Comparison of ENCODE assay signal across 20 cellular contexts in genomic region chr1:91603409-91603808, GRCh38.
DNase-seq lines count a peak whose midpoint lies in the region; ATAC-seq, FAIRE-seq and TF ChIP-seq lines count a peak whose summit lies in the region.
"Had no signal": no experiment of that assay in that cellular context is flagged by ENCODE, and none has a peak within 500 bp of the region (broad histone marks: within the 10 kb centered on the region; RNA-seq: fewer than 3 reads in every experiment).

No MANE protein-coding gene starts in this region.

- no peaks in the 10 kb centered on the region for H3K4me1 ChIP-seq in HEK293 (ENCODE audit: control insufficient read depth, insufficient read depth, low read length)
- no peaks in the 10 kb centered on the region for H3K4me1 ChIP-seq in kidney (ENCODE audit: control insufficient read depth in 1 of 2, insufficient read depth in 1 of 2, low read depth in 1 of 2, low read length in 2 of 2)
- H3K4me1 ChIP-seq: SJSA1, spleen, testis had no signal

- no peaks in the 10 kb centered on the region for H3K9me3 ChIP-seq in HEK293 (ENCODE audit: control insufficient read depth, insufficient read depth, low read depth, low read length)
- H3K9me3 ChIP-seq in kidney (ENCODE audit: control insufficient read depth in 1 of 2, low read length in 2 of 2): no peaks in the 10 kb centered on the region
- H3K9me3 ChIP-seq: SJSA1, spleen, testis had no signal

- no peak for DNase-seq in activated T-cell treated with anti-CD3 and anti-CD28 coated beads, Interleukin-2, amount 50 U/mL, for 4 hours
- DNase-seq in activated T-cell treated with anti-CD3 and anti-CD28 coated beads for 4 hours (no peak), kidney (peak; percentile 77), NCI-H526 (lab: John Stamatoyannopoulos, UW) (no peak), islet precursor cell (no peak), DMS114 treated with DMSO at 0.1 percent for 48 hours (lab: John Stamatoyannopoulos, UW; ENCODE audit: unreplicated experiment) (no peak)
- DNase-seq in stimulated activated CD8-positive, alpha-beta memory T cell treated with anti-CD3 and anti-CD28 coated beads, Interleukin-4, amount 100 ng/mL, for 24 hours (ENCODE audit: low read depth): peak; percentile 7
- DNase-seq: activated CD4-positive, CD25-positive, alpha-beta regulatory T cell; amniotic stem cell; dermis blood vessel endothelial cell; DMS79; NCI-H82; PC-9; retina; spleen; testis had no signal

- H3K36me3 ChIP-seq in HEK293 (ENCODE audit: control insufficient read depth in 2 of 2, insufficient read depth in 1 of 2, low read length in 2 of 2): no peaks in the 10 kb centered on the region
- no peaks in the 10 kb centered on the region for H3K36me3 ChIP-seq in kidney (ENCODE audit: control insufficient read depth in 1 of 2, insufficient read depth in 2 of 2, low read length in 2 of 2)
- H3K36me3 ChIP-seq: SJSA1, spleen had no signal

- H3K4me3 ChIP-seq in HEK293 (ENCODE audit: low read depth, low read length) (no peak overlapping the region), kidney (ENCODE audit: low read length in 2 of 2) (no peak overlapping the region)
- H3K4me3 ChIP-seq: PC-9, SJSA1, spleen, testis had no signal

- H3K27me3 Mint-ChIP-seq in activated T-cell treated with anti-CD3 and anti-CD28 coated beads, Interleukin-2, amount 50 U/mL, for 4 hours (ENCODE audit: low read depth): no peaks in the 10 kb centered on the region

- no peak overlapping the region for H3K4me3 Mint-ChIP-seq in activated T-cell treated with anti-CD3 and anti-CD28 coated beads, Interleukin-2, amount 50 U/mL, for 4 hours

- no peak for TF ChIP-seq CTCF in HEK293 (tag by site-specific recombination; IDR thresholded peaks at IDR 0.05)
- TF ChIP-seq CTCF in kidney (IDR thresholded peaks at IDR 0.05; ENCODE audit: borderline replicate concordance, extremely low read depth, insufficient read depth): no peak

- POLR2A ChIA-PET in HEK293 (lab: Yijun Ruan, JAX): no interaction called here

- no peaks in the 10 kb centered on the region for H3K9me3 Mint-ChIP-seq in activated T-cell treated with anti-CD3 and anti-CD28 coated beads, Interleukin-2, amount 50 U/mL, for 4 hours

- CTCF ChIA-PET in HEK293 (lab: Yijun Ruan, JAX): no interaction called here

- H3K27ac ChIP-seq in HEK293 (ENCODE audit: extremely low read depth, low read depth, low read length) (no peak overlapping the region), kidney (ENCODE audit: low read depth in 2 of 2, low read length in 2 of 2) (no peak overlapping the region)
- H3K27ac ChIP-seq: PC-9, SJSA1, spleen, testis had no signal

- peaks cover 3% of the 10 kb centered on the region for H3K4me1 Mint-ChIP-seq in activated T-cell treated with anti-CD3 and anti-CD28 coated beads, Interleukin-2, amount 50 U/mL, for 4 hours (ENCODE audit: low read depth)

- peak; percentile 18 to 52 for ATAC-seq in activated T-cell treated with anti-CD3 and anti-CD28 coated beads, Interleukin-2, amount 50 U/mL, for 4 hours
- ATAC-seq: HCT116 had no signal

- intact Hi-C loops in kidney (cut with DNase I): no loop called here

- no peak overlapping the region for H3K9ac ChIP-seq in kidney (ENCODE audit: low read length in 2 of 2)

- no peaks in the 10 kb centered on the region for H3K36me3 Mint-ChIP-seq in activated T-cell treated with anti-CD3 and anti-CD28 coated beads, Interleukin-2, amount 50 U/mL, for 4 hours (ENCODE audit: insufficient read depth)

- FAIRE-seq in kidney (lab: Jason Lieb, UNC): no peak
- FAIRE-seq: endothelial cell of umbilical vein had no signal

TF ChIP-seq in HEK293, 187 proteins besides CTCF, POLR2A, EP300 and RAD21:
- TF ChIP-seq EGR2 (tag by site-specific recombination; IDR thresholded peaks at IDR 0.05; ENCODE audit: low read depth) (peak; percentile 66), ZNF510 (tag by site-specific recombination; IDR thresholded peaks at IDR 0.05; ENCODE audit: insufficient replicate concordance) (no peak), ZFHX2 (tag by site-specific recombination; conservative IDR thresholded peaks at IDR 0.05) (peak; percentile 68)
TF ChIP-seq in HEK293: peak in this region for 2.

Comparison
In these comparisons a context has a peak if more than half of its experiments do, and no peak if none do; other contexts are left out.
1. DNase-seq: peak in kidney (single experiment) and stimulated activated CD8-positive, alpha-beta memory T cell treated with anti-CD3 and anti-CD28 coated beads, Interleukin-4, amount 100 ng/mL, for 24 hours (single experiment); none in activated T-cell treated with anti-CD3 and anti-CD28 coated beads, Interleukin-2, amount 50 U/mL, for 4 hours (single experiment), activated T-cell treated with anti-CD3 and anti-CD28 coated beads for 4 hours (single experiment), NCI-H526 (0 of 2), islet precursor cell (single experiment) and DMS114 treated with DMSO at 0.1 percent for 48 hours (single experiment).